In genomic region chr3:152376351-152377183, GRCh38 we compare ENCODE assay signal across 2 cellular contexts.
TF ChIP-seq lines count a peak whose summit lies in the region.

No MANE protein-coding gene starts in this region.

TF ChIP-seq in HepG2, 621 proteins besides CTCF, POLR2A, EP300 and RAD21:
- no peak for TF ChIP-seq ZNF142 (CRISPR knock-in tag; IDR thresholded peaks at IDR 0.05)
- no peak for TF ChIP-seq ZNF510 (CRISPR knock-in tag; IDR thresholded peaks at IDR 0.05; ENCODE audit: low read depth)
- no peak for TF ChIP-seq SRSF4 (IDR thresholded peaks at IDR 0.05; ENCODE audit: low read depth, low read length, poor library complexity, severe bottlenecking)
- no peak for TF ChIP-seq ZNF577 (CRISPR knock-in tag; IDR thresholded peaks at IDR 0.05; ENCODE audit: borderline replicate concordance, low read depth)
- TF ChIP-seq LCORL (IDR thresholded peaks at IDR 0.05), result no peak
- TF ChIP-seq LCORL (CRISPR knock-in tag; IDR thresholded peaks at IDR 0.05), result no peak
- no peak for TF ChIP-seq IRF1 (CRISPR knock-in tag; IDR thresholded peaks at IDR 0.05; ENCODE audit: low read depth)
- no peak for TF ChIP-seq SMARCE1 (IDR thresholded peaks at IDR 0.05; ENCODE audit: borderline replicate concordance)
- no peak for TF ChIP-seq BCLAF1 (IDR thresholded peaks at IDR 0.05)
- TF ChIP-seq MTA3 (CRISPR knock-in tag; IDR thresholded peaks at IDR 0.05), result no peak
- TF ChIP-seq CEBPB (IDR thresholded peaks at IDR 0.05; ENCODE audit: borderline replicate concordance, low read depth, low read length), result no peak
- no peak for TF ChIP-seq SCMH1 (CRISPR knock-in tag; IDR thresholded peaks at IDR 0.05; ENCODE audit: borderline replicate concordance)

TF ChIP-seq in SK-N-SH, 30 proteins besides CTCF, POLR2A, EP300 and RAD21 (continued from another document):
- TF ChIP-seq REST (IDR thresholded peaks at IDR 0.05; ENCODE audit: low read depth, low read length) (no peak), RXRA (IDR thresholded peaks at IDR 0.05; ENCODE audit: borderline replicate concordance, low read depth) (no peak), ZBTB33 (IDR thresholded peaks at IDR 0.05; ENCODE audit: borderline replicate concordance, low read depth) (no peak), NRF1 (IDR thresholded peaks at IDR 0.05; ENCODE audit: low read depth, low read length) (no peak), ELF1 (IDR thresholded peaks at IDR 0.05) (no peak), TAF1 (IDR thresholded peaks at IDR 0.05; ENCODE audit: borderline replicate concordance, low read depth, low read length) (no peak), TCF12 (IDR thresholded peaks at IDR 0.05) (no peak), GABPA (IDR thresholded peaks at IDR 0.05; ENCODE audit: low read depth) (no peak), MXI1 (IDR thresholded peaks at IDR 0.05; ENCODE audit: low read depth, low read length) (no peak), SMC3 (IDR thresholded peaks at IDR 0.05; ENCODE audit: low read depth, low read length) (no peak), NFIC (IDR thresholded peaks at IDR 0.05; ENCODE audit: borderline replicate concordance) (peak; percentile 41; the same call in 1 of the 2 replicates), FOXM1 (IDR thresholded peaks at IDR 0.05; ENCODE audit: low read depth) (no peak), USF2 (IDR thresholded peaks at IDR 0.05; ENCODE audit: borderline replicate concordance, low read depth, low read length) (no peak), SIN3A (IDR thresholded peaks at IDR 0.05; ENCODE audit: borderline replicate concordance, low read depth, low read length) (no peak), CHD2 (IDR thresholded peaks at IDR 0.05; ENCODE audit: low read length, partially characterized antibody) (no peak), MAX (IDR thresholded peaks at IDR 0.05; ENCODE audit: low read depth) (no peak), USF1 (IDR thresholded peaks at IDR 0.05; ENCODE audit: borderline replicate concordance, low read depth) (no peak), RFX5 (IDR thresholded peaks at IDR 0.05; ENCODE audit: low read length) (no peak), PBX3 (IDR thresholded peaks at IDR 0.05) (peak; percentile 38; the same call in 1 of the 2 replicates), GATA2 (CRISPR knock-in tag; IDR thresholded peaks at IDR 0.05) (no peak), FOSL2 (IDR thresholded peaks at IDR 0.05; ENCODE audit: borderline replicate concordance, low read depth) (peak; percentile 34; the same call in 1 of the 2 replicates), POLR2AphosphoS5 (IDR thresholded peaks at IDR 0.05; ENCODE audit: low read depth, low read length) (peak; percentile 6; the same call in 1 of the 2 replicates), JUND (IDR thresholded peaks at IDR 0.05) (peak; percentile 34; the same call in 1 of the 2 replicates)
